ENCODE assay signal across 32 cellular contexts in the genomic region with DNA sequence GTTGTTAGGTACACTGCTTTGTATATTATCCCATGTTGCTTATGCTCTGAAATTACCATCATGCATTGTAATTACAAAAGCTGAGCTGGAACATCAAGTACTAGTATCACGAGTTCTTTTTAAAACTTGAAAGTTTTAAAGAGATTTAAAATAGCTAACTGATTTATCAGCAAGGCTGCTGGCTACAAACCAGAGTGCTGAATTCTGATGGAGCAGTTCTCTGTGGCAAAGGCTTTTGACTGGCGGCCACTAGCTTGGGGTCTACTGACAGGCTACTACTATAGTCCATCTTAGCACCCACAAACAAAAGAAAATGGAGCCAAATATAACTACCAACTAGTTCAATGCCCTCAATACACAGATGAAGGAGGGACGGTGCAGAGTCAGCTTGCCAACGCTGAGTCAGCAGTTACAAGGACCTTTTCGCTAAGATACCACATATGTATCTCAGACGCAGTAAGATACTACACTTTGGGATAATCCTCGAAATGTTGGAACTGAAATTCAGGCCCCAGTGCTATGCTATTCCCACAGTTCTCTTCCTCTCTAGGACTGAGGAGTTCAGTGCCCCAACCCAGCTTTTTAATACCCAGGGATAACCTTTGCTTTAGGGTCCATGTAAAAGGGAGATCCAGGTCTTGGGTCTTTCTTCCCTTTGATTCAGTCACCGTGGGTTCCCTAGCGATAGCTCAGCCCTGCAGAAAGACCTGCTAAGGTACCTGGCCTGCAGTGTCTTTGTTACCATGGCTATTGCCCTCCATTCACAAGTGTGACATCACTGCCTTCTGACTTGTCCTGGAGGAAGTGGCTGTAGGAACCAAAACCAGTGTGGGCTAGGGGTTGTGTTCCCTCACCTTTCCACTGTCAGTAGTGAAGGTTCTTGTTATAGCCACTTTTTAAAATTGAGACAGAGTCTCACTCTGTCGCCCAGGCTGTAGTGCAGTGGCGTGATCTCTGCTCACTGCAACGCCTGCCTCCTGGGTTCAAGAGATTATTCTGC. TPM values are rescaled to one million over a fixed set of nuclear protein-coding genes. Genes with fewer than 3 reads are reported as not detected.
DNase-seq lines count a peak whose midpoint lies in the region; ATAC-seq, FAIRE-seq and TF ChIP-seq lines count a peak whose summit lies in the region.
"Had no signal": no experiment of that assay in that cellular context is flagged by ENCODE, and none has a peak within 500 bp of the region (broad histone marks: within the 10 kb centered on the region; RNA-seq: fewer than 3 reads in every experiment).

No MANE protein-coding gene starts in this region.

- no peak overlapping the region for H4K5ac ChIP-seq in H1 (ENCODE audit: insufficient read length, low read depth, low read length)

- intact Hi-C loops in left colon (cut with DNase I, micrococcal nuclease) = no loop called here

- no peak overlapping the region for H3K18ac ChIP-seq in H1 (ENCODE audit: extremely low read depth, low read length)

- no peaks in the 10 kb centered on the region for H3K36me3 ChIP-seq in H1 (ENCODE audit: control insufficient read depth in 2 of 4, insufficient read depth in 4 of 4, low read length in 3 of 4)
- H3K36me3 ChIP-seq in brain microvascular endothelial cell (replicated peaks) = no peaks in the 10 kb centered on the region
- H3K36me3 ChIP-seq: BLaER1, gastroesophageal sphincter, sigmoid colon, transverse colon had no signal

- no peak overlapping the region for H3K4me2 ChIP-seq in H1 (ENCODE audit: insufficient read depth in 1 of 2, low read depth in 2 of 2, low read length in 2 of 2)
- H3K4me2 ChIP-seq: BLaER1, hepatocyte, KMS-11 had no signal

- no peak overlapping the region for H3K27ac Mint-ChIP-seq in activated CD8-positive, alpha-beta T cell treated with anti-CD3 and anti-CD28 coated beads, Interleukin-2, amount 10 ng/mL, durations not matched to agents 7 days and 5 days
- H3K27ac Mint-ChIP-seq: activated naive CD8-positive, alpha-beta T cell treated with anti-CD3 and anti-CD28 coated beads for 36 hours; HFFc6 had no signal

- H3K4me3 Mint-ChIP-seq in activated CD8-positive, alpha-beta T cell treated with anti-CD3 and anti-CD28 coated beads, Interleukin-2, amount 10 ng/mL, durations not matched to agents 7 days and 5 days = no peak overlapping the region
- H3K4me3 Mint-ChIP-seq: activated naive CD8-positive, alpha-beta T cell treated with anti-CD3 and anti-CD28 coated beads for 36 hours; central memory CD8-positive, alpha-beta T cell; HFFc6 had no signal

- DNase-seq in H1 (ENCODE audit: low read depth in 1 of 2, low spot score in 2 of 2) = no peak
- no peak for DNase-seq in brain microvascular endothelial cell
- DNase-seq in left colon = no peak
- DNase-seq in activated CD8-positive, alpha-beta T cell treated with anti-CD3 and anti-CD28 coated beads, Interleukin-2, amount 10 ng/mL, durations not matched to agents 7 days and 5 days = no peak
- DNase-seq: activated effector memory CD4-positive, alpha-beta T cell treated with anti-CD3 and anti-CD28 coated beads, Interleukin-2, amount 50 U/mL, for 16 hours; activated naive CD8-positive, alpha-beta T cell treated with anti-CD3 and anti-CD28 coated beads for 36 hours; COR-L47; dermis blood vessel endothelial cell; GDM1; GM23248; HFFc6; left cardiac atrium; mammary epithelial cell; NCI-H1417 treated with DMSO at 0.1 percent for 48 hours; NCI-H2081; NCI-H446 treated with DMSO at 0.1 percent for 48 hours; PC-3; posterior cingulate gyrus; sigmoid colon; stimulated activated naive CD8-positive, alpha-beta T cell treated with anti-CD3 and anti-CD28 coated beads, Interleukin-15, Interleukin-2, amounts not matched to agents 100 U/mL and 50 U/mL, for 24 hours; T-helper 2 cell; transverse colon had no signal

- H2BK15ac ChIP-seq in H1 (ENCODE audit: low read length) = no peak overlapping the region

- peaks cover 6% of the 10 kb centered on the region for H3K4me1 Mint-ChIP-seq in activated CD8-positive, alpha-beta T cell treated with anti-CD3 and anti-CD28 coated beads, Interleukin-2, amount 10 ng/mL, durations not matched to agents 7 days and 5 days (ENCODE audit: low read depth)

- CTCF ChIA-PET in H1 (lab: Charles Lee; ENCODE audit: partially characterized antibody) = interaction anchor here (1.3 to 3.1 kb wide), 2 partner anchors 165 to 193 kb away, joined by 3 to 8 read pairs; no protein-coding TSS in a partner anchor
- CTCF ChIA-PET in activated CD8-positive, alpha-beta T cell treated with anti-CD3 and anti-CD28 coated beads, Interleukin-2, amount 10 ng/mL, durations not matched to agents 7 days and 5 days (lab: Charles Lee) = no interaction called here

- H4K20me1 ChIP-seq in H1 (replicated peaks in 1 of 2; ENCODE audit: control insufficient read depth in 1 of 2, insufficient read depth in 2 of 2, low read length in 2 of 2) = no peaks in the 10 kb centered on the region
- H4K20me1 ChIP-seq: BLaER1 had no signal

- H3K23ac ChIP-seq in H1 (ENCODE audit: insufficient read length) = no peak overlapping the region

- H3K9me3 Mint-ChIP-seq in activated CD8-positive, alpha-beta T cell treated with anti-CD3 and anti-CD28 coated beads, Interleukin-2, amount 10 ng/mL, durations not matched to agents 7 days and 5 days (ENCODE audit: insufficient read depth) = no peaks in the 10 kb centered on the region
- H3K9me3 Mint-ChIP-seq: activated naive CD8-positive, alpha-beta T cell treated with anti-CD3 and anti-CD28 coated beads for 36 hours; central memory CD8-positive, alpha-beta T cell; HFFc6 had no signal

- H2BK12ac ChIP-seq in H1 (ENCODE audit: low read depth, low read length) = no peak overlapping the region

- TF ChIP-seq EP300 in H1 (IDR thresholded peaks at IDR 0.05; ENCODE audit: borderline replicate concordance in 1 of 2, low read depth in 2 of 2, low read length in 2 of 2) = no peak

- no peaks in the 10 kb centered on the region for H3K9me3 ChIP-seq in H1 (ENCODE audit: insufficient read depth in 2 of 2, low read depth in 1 of 2, low read length in 1 of 2)
- H3K9me3 ChIP-seq: BLaER1, gastroesophageal sphincter, sigmoid colon, transverse colon had no signal

- H2BK5ac ChIP-seq in H1 (ENCODE audit: low read depth, low read length) = no peak overlapping the region

- H3K4me1 ChIP-seq in H1 (replicated peaks in 1 of 4; ENCODE audit: control insufficient read depth in 3 of 4, insufficient read depth in 4 of 4, low read length in 3 of 4) = peaks cover 0 to 5% (median 3%) of the 10 kb centered on the region in 4 experiments; a peak in 3 of 7 replicates
- H3K4me1 ChIP-seq: transverse colon had no signal

- no peak overlapping the region for H2AFZ ChIP-seq in H1 (ENCODE audit: low read length)
- H2AFZ ChIP-seq: GM23248, hepatocyte had no signal

- H3K27ac ChIP-seq in H1 (ENCODE audit: low read depth, low read length) = no peak overlapping the region
- peak overlapping the region; percentile 19 for H3K27ac ChIP-seq in temporal lobe (ENCODE audit: low read depth, low read length)
- H3K27ac ChIP-seq in brain microvascular endothelial cell = no peak overlapping the region
- H3K27ac ChIP-seq: BLaER1, gastroesophageal sphincter, GM23248, hepatocyte, KMS-11, sigmoid colon, transverse colon had no signal

- no peaks in the 10 kb centered on the region for H3K23me2 ChIP-seq in H1 (ENCODE audit: low read depth, low read length)

- H2BK20ac ChIP-seq in H1 (ENCODE audit: low read length) = no peak overlapping the region

- no peaks in the 10 kb centered on the region for H3K79me2 ChIP-seq in H1 (ENCODE audit: control insufficient read depth in 1 of 2, insufficient read depth in 2 of 2, low read length in 2 of 2)
- H3K79me2 ChIP-seq: hepatocyte had no signal

- no peak for TF ChIP-seq POLR2A in H1 (IDR thresholded peaks at IDR 0.05; ENCODE audit: control extremely low read depth in 1 of 2, low read depth in 2 of 2, low read length in 2 of 2)

- H3K27me3 ChIP-seq in H1 (replicated peaks in 1 of 4; ENCODE audit: control insufficient read depth in 3 of 4, extremely low read depth in 1 of 4, insufficient read depth in 3 of 4, low read length in 3 of 4) (no peaks in the 10 kb centered on the region), brain microvascular endothelial cell (replicated peaks) (no peaks in the 10 kb centered on the region)
- H3K27me3 ChIP-seq: BLaER1, gastroesophageal sphincter, hepatocyte, sigmoid colon, transverse colon had no signal

- no peaks in the 10 kb centered on the region for H3K36me3 Mint-ChIP-seq in activated CD8-positive, alpha-beta T cell treated with anti-CD3 and anti-CD28 coated beads, Interleukin-2, amount 10 ng/mL, durations not matched to agents 7 days and 5 days (ENCODE audit: low read depth)
- H3K36me3 Mint-ChIP-seq: activated naive CD8-positive, alpha-beta T cell treated with anti-CD3 and anti-CD28 coated beads for 36 hours had no signal

- no peak for TF ChIP-seq RAD21 in H1 (IDR thresholded peaks at IDR 0.05 in 1 of 2, conservative IDR thresholded peaks at IDR 0.05 in 1 of 2; ENCODE audit: low read depth in 2 of 2, low read length in 2 of 2)

- H3K9ac ChIP-seq in H1 (replicated peaks in 1 of 4; ENCODE audit: extremely low read depth in 1 of 4, low read depth in 3 of 4, low read length in 3 of 4) = no peak overlapping the region
- H3K9ac ChIP-seq: BLaER1, GM23248, KMS-11 had no signal

- H3K4me3 ChIP-seq in H1 (ENCODE audit: extremely low read depth in 1 of 4, insufficient read depth in 2 of 4, low read depth in 3 of 4, low read length in 4 of 4) (no peak overlapping the region), brain microvascular endothelial cell (ENCODE audit: low read depth, low read length) (no peak overlapping the region)
- H3K4me3 ChIP-seq: BLaER1, gastroesophageal sphincter, GM23248, hepatocyte, sigmoid colon, transverse colon had no signal

- H3K79me1 ChIP-seq in H1 (ENCODE audit: low read depth, low read length) = no peaks in the 10 kb centered on the region

- H3K14ac ChIP-seq in H1 (ENCODE audit: insufficient read length) = no peak overlapping the region

- no peak overlapping the region for H3K56ac ChIP-seq in H1 (replicated peaks; ENCODE audit: insufficient read length, low read depth, low read length)

- 91% methylated on average over 12 of the region's 12 CpGs; no CpG with 5 or more reads in 1 of the 2 experiments for WGBS in H1 (ENCODE audit: extremely low coverage in 1 of 2, insufficient coverage in 1 of 2, insufficient read length in 1 of 2, insufficient replicate concordance in 2 of 2, low coverage in 1 of 2, low lambda C conversion rate in 2 of 2, missing lambda C conversion rate in 1 of 2), 2 experiments

- H2AK5ac ChIP-seq in H1 (ENCODE audit: low read depth, low read length) = no peak overlapping the region

- ATAC-seq in GM18868 (IDR thresholded peaks at IDR 0.05; ENCODE audit: unreplicated experiment) (peak; percentile 53), HG03159 (IDR thresholded peaks at IDR 0.05; ENCODE audit: unreplicated experiment) (peak; percentile 57), left colon (no peak)
- ATAC-seq in activated CD8-positive, alpha-beta T cell treated with anti-CD3 and anti-CD28 coated beads, Interleukin-2, amount 10 ng/mL, durations not matched to agents 7 days and 5 days = no peak
- ATAC-seq: gastroesophageal sphincter; left cardiac atrium; PC-3; Right ventricle myocardium inferior; stimulated activated naive CD8-positive, alpha-beta T cell treated with anti-CD3 and anti-CD28 coated beads, Interleukin-15, Interleukin-2, amounts not matched to agents 100 U/mL and 50 U/mL, for 24 hours had no signal

- H4K8ac ChIP-seq in H1 (ENCODE audit: extremely low read depth, insufficient read depth, low read length) = no peak overlapping the region

- H3K4ac ChIP-seq in H1 (replicated peaks; ENCODE audit: insufficient read length, low read depth, low read length) = no peak overlapping the region

- no peak for FAIRE-seq in H1 (lab: Jason Lieb, UNC)
- FAIRE-seq: endometrium had no signal

- POLR2A ChIA-PET in H1 (lab: Charles Lee; ENCODE audit: partially characterized antibody) = interaction anchor here (1.0 to 1.5 kb wide), 2 partner anchors 9 to 20 kb away, joined by 3 read pairs; no protein-coding TSS in a partner anchor
- POLR2A ChIA-PET in activated CD8-positive, alpha-beta T cell treated with anti-CD3 and anti-CD28 coated beads, Interleukin-2, amount 10 ng/mL, durations not matched to agents 7 days and 5 days (lab: Charles Lee) = no interaction called here

- no peak for TF ChIP-seq CTCF in H1 (IDR thresholded peaks at IDR 0.05; ENCODE audit: control extremely low read depth in 1 of 3, insufficient read depth in 1 of 3, low read depth in 1 of 3, low read length in 3 of 3)
- TF ChIP-seq CTCF in brain microvascular endothelial cell (IDR thresholded peaks at IDR 0.05; ENCODE audit: low read depth, low read length, missing control alignments) = no peak

- H2BK120ac ChIP-seq in H1 (replicated peaks; ENCODE audit: low read depth, low read length) = no peak overlapping the region

- in situ Hi-C loops in brain microvascular endothelial cell (cut with HindIII; ENCODE audit: low pct_ligation_motif_present, low sequenced_read_pairs) = no loop called here

- H3K27me3 Mint-ChIP-seq in activated CD8-positive, alpha-beta T cell treated with anti-CD3 and anti-CD28 coated beads, Interleukin-2, amount 10 ng/mL, durations not matched to agents 7 days and 5 days (ENCODE audit: low read depth) = no peaks in the 10 kb centered on the region
- H3K27me3 Mint-ChIP-seq: activated naive CD8-positive, alpha-beta T cell treated with anti-CD3 and anti-CD28 coated beads for 36 hours had no signal

- no peak overlapping the region for H4K91ac ChIP-seq in H1 (replicated peaks; ENCODE audit: insufficient read length, low read length)

RNA-seq across cellular contexts. Expression of gene MFAP3L, which starts 22.8 kb away (rescaled TPM):
- total RNA-seq in H1 (2021; fragmentation: NEBNext Ultra II Directional; extraction: Animal tissue kit (Norgen Biotek cat#: 25700)) = 9.8 and 13.9 TPM in 2 replicates
- polyA plus RNA-seq in H1 (2011; rRNA removed) = 5.8 and 7.0 TPM in 2 replicates
- polyA plus RNA-seq in H1 (2011; cell fraction: cytosol; rRNA removed) = 5.0 TPM
- polyA plus RNA-seq in H1 (2011; cell fraction: nucleus; rRNA removed) = 8.0 TPM
- 3.9 to 7.4 TPM (median 6.2 TPM) in 4 replicates for polyA plus RNA-seq in H1 (2012, experiment 1 of 2)
- polyA plus RNA-seq in H1 (2012, experiment 2 of 2) = 0.52 TPM
- 5.4 TPM for polyA plus RNA-seq in H1 (2013, experiment 1 of 2)
- polyA plus RNA-seq in H1 (2013, experiment 2 of 2) = 5.9 TPM
- 38.2 and 57.2 TPM in 2 replicates for polyA minus RNA-seq in H1 (2011; rRNA and poly(A)+ RNA removed)
- polyA minus RNA-seq in H1 (2011; cell fraction: cytosol; rRNA and poly(A)+ RNA removed) = 6.5 TPM
- 29.4 TPM for polyA minus RNA-seq in H1 (2011; cell fraction: nucleus; rRNA and poly(A)+ RNA removed)
- total RNA-seq in temporal lobe (10.8 TPM), left colon (1 to 10 TPM; 4.2 to 5.5 TPM)
- under 1 TPM; 0.03 to 0.32 TPM for total RNA-seq in activated CD8-positive, alpha-beta T cell treated with anti-CD3 and anti-CD28 coated beads, Interleukin-2, amount 10 ng/mL, durations not matched to agents 7 days and 5 days

Comparison
In these comparisons a context has a peak if more than half of its experiments do, and no peak if none do; other contexts are left out.
1. ATAC-seq: peak in GM18868 (single experiment) and HG03159 (single experiment); none in left colon (single experiment) and activated CD8-positive, alpha-beta T cell treated with anti-CD3 and anti-CD28 coated beads, Interleukin-2, amount 10 ng/mL, durations not matched to agents 7 days and 5 days (single experiment).